ENCODE assay signal across 15 cellular contexts in the genomic region with DNA sequence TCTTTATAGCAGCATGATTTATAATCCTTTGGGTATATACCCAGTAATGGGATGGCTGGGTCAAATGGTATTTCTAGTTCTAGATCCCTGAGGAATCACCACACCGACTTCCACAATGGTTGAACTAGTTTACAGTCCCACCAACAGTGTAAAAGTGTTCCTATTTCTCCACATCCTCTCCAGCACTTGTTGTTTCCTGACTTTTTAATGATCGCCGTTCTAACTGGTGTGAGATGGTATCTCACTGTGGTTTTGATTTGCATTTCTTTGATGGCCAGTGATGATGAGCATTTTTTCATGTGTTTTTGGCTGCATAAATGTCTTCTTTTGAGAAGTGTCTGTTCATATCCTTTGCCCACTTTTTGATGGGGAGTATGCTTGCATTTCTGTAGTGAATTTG. TPM values are rescaled to one million over a fixed set of nuclear protein-coding genes. Genes with fewer than 3 reads are reported as not detected.
"Had no signal": no experiment of that assay in that cellular context is flagged by ENCODE, and none has a peak within 500 bp of the region (broad histone marks: within the 10 kb centered on the region; RNA-seq: fewer than 3 reads in every experiment).

No MANE protein-coding gene starts in this region.

RNA-seq across cellular contexts. Expression of gene GOLGA6L7, which starts 30.3 kb away (rescaled TPM):
- total RNA-seq: activated B cell treated with CpG ODN at 0.5 μM for 24 hours; activated CD4-positive, alpha-beta memory T cell treated with anti-CD3 and anti-CD28 coated beads for 36 hours; activated CD4-positive, alpha-beta memory T cell treated with anti-CD3 and anti-CD28 coated beads, Interleukin-2, amount 10 ng/mL, durations not matched to agents 7 days and 5 days; activated CD4-positive, alpha-beta T cell treated with anti-CD3 and anti-CD28 coated beads for 36 hours; activated CD4-positive, alpha-beta T cell treated with anti-CD3 and anti-CD28 coated beads, Interleukin-2, amount 10 ng/mL, durations not matched to agents 24 days and 14 days; activated CD4-positive, alpha-beta T cell treated with anti-CD3 and anti-CD28 coated beads, Interleukin-2, amount 10 ng/mL, durations not matched to agents 7 days and 5 days; activated CD8-positive, alpha-beta memory T cell treated with anti-CD3 and anti-CD28 coated beads for 36 hours; activated CD8-positive, alpha-beta memory T cell treated with anti-CD3 and anti-CD28 coated beads, Interleukin-2, amount 10 ng/mL, durations not matched to agents 7 days and 5 days; activated CD8-positive, alpha-beta T cell treated with anti-CD3 and anti-CD28 coated beads for 36 hours; activated CD8-positive, alpha-beta T cell treated with anti-CD3 and anti-CD28 coated beads, Interleukin-2, amount 10 ng/mL, durations not matched to agents 7 days and 5 days; T-cell; T-helper 1 cell treated with Interleukin-12 subunit alpha and Interleukin-12 subunit beta and Interleukin-4 antibody, amounts not matched to agents 30 ng/mL and 1 ng/mL, for 36 hours; T-helper 17 cell; T-helper 2 cell treated with Interferon-gamma antibody and Interleukin-4, amounts not matched to agents 100 ng/mL and 5 ng/mL, for 36 hours; WTC11 had no signal
